ENCODE assay signal across 12 cellular contexts in genomic region chr4:166838975-166839614, GRCh38.
DNase-seq lines count a peak whose midpoint lies in the region; ATAC-seq and TF ChIP-seq lines count a peak whose summit lies in the region.
"Had no signal": no experiment of that assay in that cellular context is flagged by ENCODE, and none has a peak within 500 bp of the region (broad histone marks: within the 10 kb centered on the region; RNA-seq: fewer than 3 reads in every experiment).

No MANE protein-coding gene starts in this region.

- H3K9me3 ChIP-seq in smooth muscle cell (replicated peaks; ENCODE audit: low read depth), result no peaks in the 10 kb centered on the region

- H3K4me1 ChIP-seq in smooth muscle cell (ENCODE audit: low read depth), result no peaks in the 10 kb centered on the region

- no peaks in the 10 kb centered on the region for H3K27me3 ChIP-seq in smooth muscle cell (ENCODE audit: low read depth)

- TF ChIP-seq CTCF in smooth muscle cell (IDR thresholded peaks at IDR 0.05; ENCODE audit: borderline replicate concordance, insufficient read depth, poor library complexity, severe bottlenecking), result no peak

- H3F3A ChIP-seq in smooth muscle cell (ENCODE audit: low read depth), result no peaks in the 10 kb centered on the region

- no peaks in the 10 kb centered on the region for H4K20me1 ChIP-seq in smooth muscle cell (ENCODE audit: low read depth)

- no peak for DNase-seq in NCI-H1417 treated with DMSO at 0.1 percent for 48 hours (lab: John Stamatoyannopoulos, UW)
- no peak for DNase-seq in ecto neural progenitor cell (ENCODE audit: low spot score)
- no peak for DNase-seq in posterior cingulate gyrus
- DNase-seq in smooth muscle cell (lab: John Stamatoyannopoulos, UW; ENCODE audit: unreplicated experiment), result no peak
- DNase-seq: activated CD4-positive, alpha-beta T cell treated with anti-CD3 and anti-CD28 coated beads, Interleukin-2, amount 10 ng/mL, durations not matched to agents 7 days and 5 days; activated naive CD4-positive, alpha-beta T cell treated with Interleukin-2 at 50 U/mL for 16 hours; NCI-H1105 treated with DMSO at 0.1 percent for 48 hours had no signal

- H3K79me2 ChIP-seq in smooth muscle cell (ENCODE audit: low read depth), result no peaks in the 10 kb centered on the region

- no peak overlapping the region for H3K9ac ChIP-seq in smooth muscle cell (ENCODE audit: low read depth)

- peak; percentile 34 for ATAC-seq in GM18520 (IDR thresholded peaks at IDR 0.05; ENCODE audit: unreplicated experiment)
- peak; percentile 61 for ATAC-seq in GM21423 (IDR thresholded peaks at IDR 0.05; ENCODE audit: unreplicated experiment)
- ATAC-seq in HG02973 (IDR thresholded peaks at IDR 0.05; ENCODE audit: unreplicated experiment), result peak; percentile 55
- peak; percentile 46 for ATAC-seq in HG03575 (IDR thresholded peaks at IDR 0.05; ENCODE audit: extremely low read depth, insufficient number of reproducible peaks, low FRiP score, unreplicated experiment)

- H3K4me2 ChIP-seq in smooth muscle cell, result no peak overlapping the region

- H3K27ac ChIP-seq in smooth muscle cell (ENCODE audit: low read depth), result no peak overlapping the region
- H3K27ac ChIP-seq: C4-2B had no signal

- intact Hi-C loops in posterior cingulate gyrus (cut with DNase I), result no loop called here

- 89% methylated on average over 1 of the region's 1 CpG for WGBS in smooth muscle cell (ENCODE audit: low lambda C conversion rate)

- H3K4me3 ChIP-seq in smooth muscle cell, result no peak overlapping the region

- no peaks in the 10 kb centered on the region for H3K36me3 ChIP-seq in smooth muscle cell (ENCODE audit: low read depth)

- no peak overlapping the region for H2AFZ ChIP-seq in smooth muscle cell (ENCODE audit: low read depth)
